1 cellular context compared by ENCODE assay signal in genomic region chr22:23683545-23683944, GRCh38.
TF ChIP-seq lines count a peak whose summit lies in the region.

No MANE protein-coding gene starts in this region.

TF ChIP-seq in WTC11, 78 proteins besides CTCF, POLR2A, EP300 and RAD21 (continued from another document):
- TF ChIP-seq PREB (CRISPR knock-in tag; IDR thresholded peaks at IDR 0.05; ENCODE audit: borderline replicate concordance) (no peak), ATF1 (CRISPR knock-in tag; IDR thresholded peaks at IDR 0.05) (no peak), STAT6 (CRISPR knock-in tag; conservative IDR thresholded peaks at IDR 0.05; ENCODE audit: low read depth) (no peak), ATF3 (CRISPR knock-in tag; conservative IDR thresholded peaks at IDR 0.05) (no peak)
